ENCODE assay signal across 28 cellular contexts in the genomic region with DNA sequence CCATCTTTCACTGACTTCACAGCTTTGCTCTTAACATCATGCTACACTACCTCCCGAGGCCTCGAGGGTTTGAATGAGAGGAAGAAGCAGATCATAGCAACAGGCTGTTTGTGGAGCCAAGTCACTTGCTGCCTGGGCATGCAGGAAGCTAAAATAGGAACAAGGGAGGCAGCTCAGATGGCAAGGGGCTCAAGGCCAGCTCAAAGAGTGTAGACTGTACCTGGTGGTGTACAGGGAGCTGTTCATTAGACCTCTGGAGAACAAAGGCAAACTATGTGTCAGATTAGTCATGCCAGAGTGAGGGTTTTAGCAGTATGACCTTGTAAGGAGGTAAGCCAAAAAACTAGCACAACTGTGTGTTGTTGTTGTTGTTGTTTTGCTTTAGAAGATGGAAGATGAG.
"Had no signal": no experiment of that assay in that cellular context is flagged by ENCODE, and none has a peak within 500 bp of the region (broad histone marks: within the 10 kb centered on the region; RNA-seq: fewer than 3 reads in every experiment).

No MANE protein-coding gene starts in this region.

- H3K4me3 ChIP-seq: colonic mucosa, gastroesophageal sphincter, lung, mucosa of descending colon, sigmoid colon, smooth muscle cell, suprapubic skin, tibial artery, upper lobe of right lung had no signal

- H3K4me2 ChIP-seq: smooth muscle cell had no signal

- DNase-seq: activated CD4-positive, alpha-beta memory T cell treated with anti-CD3 and anti-CD28 coated beads, Interleukin-2, amount 10 ng/mL, durations not matched to agents 7 days and 5 days; activated CD4-positive, alpha-beta T cell treated with anti-CD3 and anti-CD28 coated beads for 1 hour; activated CD4-positive, alpha-beta T cell treated with anti-CD3 and anti-CD28 coated beads, Interleukin-2, amount 10 ng/mL, durations not matched to agents 7 days and 5 days; activated gamma-delta T cell treated with Interleukin-2 at 50 U/mL for 16 hours; activated naive CD4-positive, alpha-beta T cell treated with anti-CD3 and anti-CD28 coated beads, Interleukin-2, amount 50 U/mL, for 16 hours; activated T-cell treated with anti-CD3 and anti-CD28 coated beads, Interleukin-2, amount 50 U/mL, for 4 hours; amygdala; cerebellar nuclear complex; colonic mucosa; effector CD8-positive, alpha-beta T cell; hippocampal formation; mucosa of descending colon; sigmoid colon; stimulated activated CD4-positive, alpha-beta T cell treated with anti-CD3 and anti-CD28 coated beads, Interleukin-1b, Interleukin-23, amount 100 ng/mL, for 48 hours; stimulated activated CD4-positive, alpha-beta T cell treated with anti-CD3 and anti-CD28 coated beads, Interleukin-4, amount 100 ng/mL, for 4 hours; stimulated activated CD8-positive, alpha-beta memory T cell treated with anti-CD3 and anti-CD28 coated beads, Interleukin-4, amount 100 ng/mL, for 48 hours; T-helper 17 cell; T1000; tibial artery; upper lobe of right lung had no signal

- H3K27ac ChIP-seq: colonic mucosa, epithelial cell of prostate, gastroesophageal sphincter, suprapubic skin, tibial artery, upper lobe of right lung had no signal

- H3K27me3 ChIP-seq: colonic mucosa, gastroesophageal sphincter, sigmoid colon, suprapubic skin, tibial artery, upper lobe of right lung had no signal

- H3K36me3 ChIP-seq: colonic mucosa, gastroesophageal sphincter, suprapubic skin, tibial artery, upper lobe of right lung had no signal

- H3K4me1 ChIP-seq: colonic mucosa, gastroesophageal sphincter, tibial artery had no signal

- H3K9me3 ChIP-seq: colonic mucosa, gastroesophageal sphincter, suprapubic skin, tibial artery, upper lobe of right lung had no signal

- ATAC-seq: activated T-cell treated with anti-CD3 and anti-CD28 coated beads, Interleukin-2, amount 50 U/mL, for 4 hours; activated T-helper 17 cell treated with anti-CD3 and anti-CD28 coated beads, Interleukin-2, amount 50 U/mL, for 72 hours; gastroesophageal sphincter; mucosa of descending colon; stimulated activated memory B cell treated with anti-CD40 and anti-IgM and Interleukin-4, amounts not matched to agents 10 μg/mL and 1 μg/mL and 100 μg/mL, for 72 hours; T-helper 17 cell; upper lobe of right lung; WTC11 had no signal
